Comparison of ENCODE assay signal across 1 cellular context in the genomic region with DNA sequence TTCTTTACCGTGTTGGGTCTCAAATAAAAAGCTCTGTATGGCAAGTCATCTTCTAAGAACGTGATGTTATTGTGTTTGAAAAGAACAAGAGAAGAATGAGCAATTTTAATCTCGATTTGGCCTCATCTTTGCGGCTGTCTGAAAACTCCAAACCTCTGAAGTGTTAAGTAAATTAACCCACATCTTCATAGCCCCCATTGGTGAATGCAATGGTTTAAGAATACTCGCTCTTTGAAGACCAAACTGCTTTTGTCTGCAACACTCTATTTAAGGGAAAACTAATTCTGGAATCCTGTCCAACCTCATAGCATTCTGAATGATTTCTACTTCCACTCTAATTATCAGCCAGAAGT.
TF ChIP-seq lines count a peak whose summit lies in the region.

No MANE protein-coding gene starts in this region.

TF ChIP-seq in HCT116, 20 proteins besides CTCF, POLR2A, EP300 and RAD21 (continued from another document):
- TF ChIP-seq, protein P1, sequence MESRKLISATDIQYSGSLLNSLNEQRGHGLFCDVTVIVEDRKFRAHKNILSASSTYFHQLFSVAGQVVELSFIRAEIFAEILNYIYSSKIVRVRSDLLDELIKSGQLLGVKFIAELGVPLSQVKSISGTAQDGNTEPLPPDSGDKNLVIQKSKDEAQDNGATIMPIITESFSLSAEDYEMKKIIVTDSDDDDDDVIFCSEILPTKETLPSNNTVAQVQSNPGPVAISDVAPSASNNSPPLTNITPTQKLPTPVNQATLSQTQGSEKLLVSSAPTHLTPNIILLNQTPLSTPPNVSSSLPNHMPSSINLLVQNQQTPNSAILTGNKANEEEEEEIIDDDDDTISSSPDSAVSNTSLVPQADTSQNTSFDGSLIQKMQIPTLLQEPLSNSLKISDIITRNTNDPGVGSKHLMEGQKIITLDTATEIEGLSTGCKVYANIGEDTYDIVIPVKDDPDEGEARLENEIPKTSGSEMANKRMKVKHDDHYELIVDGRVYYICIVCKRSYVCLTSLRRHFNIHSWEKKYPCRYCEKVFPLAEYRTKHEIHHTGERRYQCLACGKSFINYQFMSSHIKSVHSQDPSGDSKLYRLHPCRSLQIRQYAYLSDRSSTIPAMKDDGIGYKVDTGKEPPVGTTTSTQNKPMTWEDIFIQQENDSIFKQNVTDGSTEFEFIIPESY (IDR thresholded peaks at IDR 0.05; ENCODE audit: extremely low read depth, insufficient replicate concordance, low read length), result no peak
- TF ChIP-seq SIN3A (IDR thresholded peaks at IDR 0.05; ENCODE audit: low read depth) (no peak), POLR2AphosphoS5 (IDR thresholded peaks at IDR 0.05; ENCODE audit: low read depth, low read length) (no peak), SP1 (IDR thresholded peaks at IDR 0.05; ENCODE audit: low read depth) (no peak), ZFX (IDR thresholded peaks at IDR 0.05) (no peak), EGR1 (IDR thresholded peaks at IDR 0.05; ENCODE audit: low read depth) (no peak), CBX3 (IDR thresholded peaks at IDR 0.05; ENCODE audit: low read depth) (no peak), ZNF274 (IDR thresholded peaks at IDR 0.05; ENCODE audit: low read depth, low read length) (no peak), TCF7L2 (IDR thresholded peaks at IDR 0.05; ENCODE audit: borderline replicate concordance, extremely low read depth, insufficient read depth, insufficient read length) (no peak), EZH2phosphoT487 (IDR thresholded peaks at IDR 0.05; ENCODE audit: borderline replicate concordance) (no peak)
